10 cellular contexts compared by ENCODE assay signal in genomic region chr11:95792200-95792599, GRCh38. TPM values are rescaled to one million over a fixed set of nuclear protein-coding genes. Genes with fewer than 3 reads are reported as not detected.
DNase-seq lines count a peak whose midpoint lies in the region; ATAC-seq and TF ChIP-seq lines count a peak whose summit lies in the region.
"Had no signal": no experiment of that assay in that cellular context is flagged by ENCODE, and none has a peak within 500 bp of the region (broad histone marks: within the 10 kb centered on the region; RNA-seq: fewer than 3 reads in every experiment).

No MANE protein-coding gene starts in this region.

- no peaks in the 10 kb centered on the region for H3K9me3 ChIP-seq in endocrine pancreas (ENCODE audit: control insufficient read depth, low read length)
- H3K9me3 ChIP-seq in osteoblast (ENCODE audit: low read depth, low read length), result no peaks in the 10 kb centered on the region
- H3K9me3 ChIP-seq in tibial nerve, result no peaks in the 10 kb centered on the region

- no peaks in the 10 kb centered on the region for H3K27me3 ChIP-seq in endocrine pancreas (ENCODE audit: control insufficient read depth, insufficient read depth, low read length)
- no peaks in the 10 kb centered on the region for H3K27me3 ChIP-seq in osteoblast (ENCODE audit: insufficient read depth, low read length)
- H3K27me3 ChIP-seq in tibial nerve, result no peaks in the 10 kb centered on the region

- peaks cover 68% of the 10 kb centered on the region for H3K79me2 ChIP-seq in osteoblast (ENCODE audit: insufficient read depth, low read length)

- peaks cover 3% of the 10 kb centered on the region for H4K20me1 ChIP-seq in osteoblast (ENCODE audit: insufficient read depth, low read length)

- H2AFZ ChIP-seq in osteoblast (ENCODE audit: low read length), result no peak overlapping the region

- TF ChIP-seq CTCF in osteoblast (IDR thresholded peaks at IDR 0.05; ENCODE audit: extremely low read depth, low read depth, low read length), result no peak
- TF ChIP-seq CTCF in tibial nerve (IDR thresholded peaks at IDR 0.05), result no peak

- 86 to 90% methylated on average over 8 of the region's 8 CpGs for WGBS in tibial nerve, 2 donors

- no peaks in the 10 kb centered on the region for H3K27me3 Mint-ChIP-seq in T-helper 1 cell treated with Interleukin-12 subunit alpha and Interleukin-12 subunit beta and Interleukin-4 antibody, amounts not matched to agents 30 μg/mL and 1 μg/mL, for 36 hours (ENCODE audit: low read depth)

- peak overlapping the region; percentile 100 for H3K27ac Mint-ChIP-seq in T-helper 1 cell treated with Interleukin-12 subunit alpha and Interleukin-12 subunit beta and Interleukin-4 antibody, amounts not matched to agents 30 μg/mL and 1 μg/mL, for 36 hours

- TF ChIP-seq POLR2A in tibial nerve (IDR thresholded peaks at IDR 0.05), result no peak

- ATAC-seq in HG02840 (IDR thresholded peaks at IDR 0.05; ENCODE audit: low FRiP score, unreplicated experiment), result no peak

- H3K36me3 ChIP-seq in endocrine pancreas (ENCODE audit: control insufficient read depth, insufficient read depth, low read length) (no peaks in the 10 kb centered on the region), osteoblast (ENCODE audit: insufficient read depth, low read length) (peaks cover under 1% of the 10 kb centered on the region), tibial nerve (peaks cover 0 to 7% (median 0%) of the 10 kb centered on the region in 3 donors)

- peak overlapping the region; percentile 97 for H3K4me3 ChIP-seq in endocrine pancreas (ENCODE audit: control insufficient read depth, insufficient read depth, low read length)
- no peak overlapping the region for H3K4me3 ChIP-seq in osteoblast (ENCODE audit: insufficient read depth, low read length)
- no peak overlapping the region for H3K4me3 ChIP-seq in tibial nerve

- no peak for TF ChIP-seq EP300 in tibial nerve (IDR thresholded peaks at IDR 0.05)

- no peak overlapping the region for H3K9ac ChIP-seq in endocrine pancreas (ENCODE audit: control insufficient read depth, insufficient read depth, low read length)

- DNase-seq in T-helper 1 cell (no peak), NCI-H69 (lab: John Stamatoyannopoulos, UW) (peak; percentile 33), osteoblast (ENCODE audit: insufficient read length, low spot score, missing footprints) (no peak), tibial nerve (ENCODE audit: low spot score in 2 of 2) (no peak), COLO829 (ENCODE audit: low spot score) (no peak)
- DNase-seq: foreskin melanocyte; stimulated activated CD4-positive, alpha-beta T cell treated with anti-CD3 and anti-CD28 coated beads, Interleukin-2, amount 100 ng/mL, for 48 hours had no signal

- H3K4me3 Mint-ChIP-seq in T-helper 1 cell treated with Interleukin-12 subunit alpha and Interleukin-12 subunit beta and Interleukin-4 antibody, amounts not matched to agents 30 μg/mL and 1 μg/mL, for 36 hours, result peak overlapping the region; percentile 94

- peaks cover 37% of the 10 kb centered on the region for H3K4me1 Mint-ChIP-seq in T-helper 1 cell treated with Interleukin-12 subunit alpha and Interleukin-12 subunit beta and Interleukin-4 antibody, amounts not matched to agents 30 μg/mL and 1 μg/mL, for 36 hours (ENCODE audit: low read depth)

- H3K4me1 ChIP-seq in endocrine pancreas (ENCODE audit: control insufficient read depth, insufficient read depth, low read length) (peaks cover 46% of the 10 kb centered on the region), osteoblast (ENCODE audit: insufficient read depth, low read length) (peaks cover 15% of the 10 kb centered on the region), tibial nerve (peaks cover 6 to 30% (median 18%) of the 10 kb centered on the region in 4 donors)

- H3K27ac ChIP-seq in osteoblast (ENCODE audit: low read depth, low read length), result no peak overlapping the region
- no peak overlapping the region for H3K27ac ChIP-seq in tibial nerve

- peaks cover 12% of the 10 kb centered on the region for H3K36me3 Mint-ChIP-seq in T-helper 1 cell treated with Interleukin-12 subunit alpha and Interleukin-12 subunit beta and Interleukin-4 antibody, amounts not matched to agents 30 μg/mL and 1 μg/mL, for 36 hours (ENCODE audit: low read depth)

- peak overlapping the region; percentile 100 for H3K4me2 ChIP-seq in osteoblast (ENCODE audit: insufficient read depth, low read length)

- no peaks in the 10 kb centered on the region for H3K9me3 Mint-ChIP-seq in T-helper 1 cell treated with Interleukin-12 subunit alpha and Interleukin-12 subunit beta and Interleukin-4 antibody, amounts not matched to agents 30 μg/mL and 1 μg/mL, for 36 hours

RNA-seq across cellular contexts. Expression of gene CEP57, which starts 1.9 kb away (rescaled TPM):
- total RNA-seq in osteoblast, result 42.7 and 51.9 TPM in 2 replicates
- total RNA-seq in tibial nerve, result 10 to 100 TPM; 48.9 to 58.0 (median 52.1) TPM

RNA-seq across cellular contexts. Expression of gene FAM76B, which starts 2.6 kb away (rescaled TPM):
- total RNA-seq in osteoblast (26.8 and 37.1 TPM in 2 replicates), tibial nerve (10 to 100 TPM; 46.1 to 91.8 (median 54.3) TPM)
